Comparison of ENCODE assay signal across 2 cellular contexts in the genomic region with DNA sequence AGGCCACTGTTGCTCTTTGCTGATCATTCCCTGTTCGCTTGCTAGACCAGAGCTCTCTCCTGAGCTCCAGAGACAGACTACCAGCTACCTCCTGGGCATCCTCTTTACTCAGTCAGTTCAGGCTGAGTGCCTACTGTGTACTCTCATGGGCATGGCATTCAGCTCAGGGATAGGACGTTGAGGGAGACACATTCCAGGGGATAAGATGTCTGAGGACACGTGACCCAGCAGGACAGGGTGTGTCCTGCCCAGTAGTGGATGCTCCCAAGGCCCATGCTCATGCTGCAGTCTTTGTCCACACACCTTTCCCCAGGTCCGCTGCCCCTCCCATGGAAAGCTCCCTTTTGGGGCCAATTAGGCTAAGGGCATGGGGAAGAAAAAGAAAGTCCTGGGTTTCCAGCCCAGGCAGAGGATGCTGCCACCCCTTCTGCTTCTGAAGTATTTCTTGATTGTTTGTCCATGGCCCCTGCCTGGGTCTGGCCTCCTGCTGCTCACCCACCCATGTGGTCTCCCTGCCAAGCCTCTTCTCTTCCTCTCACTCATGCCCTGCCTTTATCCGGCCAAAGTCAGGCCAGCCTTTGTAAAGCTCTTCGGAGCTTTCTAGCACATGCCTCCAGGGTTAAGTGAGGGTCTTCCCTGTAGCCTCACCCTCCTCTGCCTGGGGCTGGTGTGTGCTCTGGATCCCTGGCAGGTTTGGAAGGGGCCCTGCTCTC.
A peak's percentile ranks its signal among the peaks of the same experiment; 100 is the strongest.
TF ChIP-seq lines count a peak whose summit lies in the region.

No MANE protein-coding gene starts in this region.

TF ChIP-seq in HEK293, 187 proteins besides CTCF, POLR2A, EP300 and RAD21 (continued from another document):
- TF ChIP-seq ZNF747 (tag by site-specific recombination; IDR thresholded peaks at IDR 0.05) = no peak
- no peak for TF ChIP-seq ZNF426 (tag by site-specific recombination; IDR thresholded peaks at IDR 0.05)
- no peak for TF ChIP-seq ZNF214 (tag by site-specific recombination; IDR thresholded peaks at IDR 0.05; ENCODE audit: borderline replicate concordance)
- TF ChIP-seq ZNF843 (tag by site-specific recombination; IDR thresholded peaks at IDR 0.05) = no peak
- TF ChIP-seq ZIC2 (tag by site-specific recombination; IDR thresholded peaks at IDR 0.05) = peak; percentile 57
- no peak for TF ChIP-seq OSR2 (tag by site-specific recombination; IDR thresholded peaks at IDR 0.05)

TF ChIP-seq in SK-N-SH, 30 proteins besides CTCF, POLR2A, EP300 and RAD21 (continued from another document):
- no peak for TF ChIP-seq GABPA (IDR thresholded peaks at IDR 0.05; ENCODE audit: low read depth)
